Comparison of ENCODE assay signal across 1 cellular context in the genomic region with DNA sequence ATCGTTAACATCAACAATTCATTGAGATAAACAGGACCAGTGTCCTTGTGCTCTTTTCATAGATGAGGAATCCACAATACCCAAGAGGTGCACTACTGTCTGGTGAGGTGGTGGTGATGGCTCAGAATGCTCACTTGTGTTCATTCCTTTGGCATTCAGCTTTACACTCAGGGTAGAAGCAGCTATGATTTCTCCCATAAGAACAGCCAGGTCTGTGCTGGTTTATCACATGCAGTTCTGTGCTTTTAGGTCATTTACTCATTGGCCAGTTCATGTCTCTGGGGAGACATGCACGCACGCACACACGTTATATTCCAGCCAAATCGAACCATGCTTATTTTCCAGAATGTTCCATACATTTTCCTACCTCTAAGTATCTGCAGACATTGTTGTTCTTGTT.
TF ChIP-seq lines count a peak whose summit lies in the region.

No MANE protein-coding gene starts in this region.

TF ChIP-seq in GM23338, 12 proteins besides CTCF, POLR2A, EP300 and RAD21 (continued from another document):
- TF ChIP-seq, protein P1, sequence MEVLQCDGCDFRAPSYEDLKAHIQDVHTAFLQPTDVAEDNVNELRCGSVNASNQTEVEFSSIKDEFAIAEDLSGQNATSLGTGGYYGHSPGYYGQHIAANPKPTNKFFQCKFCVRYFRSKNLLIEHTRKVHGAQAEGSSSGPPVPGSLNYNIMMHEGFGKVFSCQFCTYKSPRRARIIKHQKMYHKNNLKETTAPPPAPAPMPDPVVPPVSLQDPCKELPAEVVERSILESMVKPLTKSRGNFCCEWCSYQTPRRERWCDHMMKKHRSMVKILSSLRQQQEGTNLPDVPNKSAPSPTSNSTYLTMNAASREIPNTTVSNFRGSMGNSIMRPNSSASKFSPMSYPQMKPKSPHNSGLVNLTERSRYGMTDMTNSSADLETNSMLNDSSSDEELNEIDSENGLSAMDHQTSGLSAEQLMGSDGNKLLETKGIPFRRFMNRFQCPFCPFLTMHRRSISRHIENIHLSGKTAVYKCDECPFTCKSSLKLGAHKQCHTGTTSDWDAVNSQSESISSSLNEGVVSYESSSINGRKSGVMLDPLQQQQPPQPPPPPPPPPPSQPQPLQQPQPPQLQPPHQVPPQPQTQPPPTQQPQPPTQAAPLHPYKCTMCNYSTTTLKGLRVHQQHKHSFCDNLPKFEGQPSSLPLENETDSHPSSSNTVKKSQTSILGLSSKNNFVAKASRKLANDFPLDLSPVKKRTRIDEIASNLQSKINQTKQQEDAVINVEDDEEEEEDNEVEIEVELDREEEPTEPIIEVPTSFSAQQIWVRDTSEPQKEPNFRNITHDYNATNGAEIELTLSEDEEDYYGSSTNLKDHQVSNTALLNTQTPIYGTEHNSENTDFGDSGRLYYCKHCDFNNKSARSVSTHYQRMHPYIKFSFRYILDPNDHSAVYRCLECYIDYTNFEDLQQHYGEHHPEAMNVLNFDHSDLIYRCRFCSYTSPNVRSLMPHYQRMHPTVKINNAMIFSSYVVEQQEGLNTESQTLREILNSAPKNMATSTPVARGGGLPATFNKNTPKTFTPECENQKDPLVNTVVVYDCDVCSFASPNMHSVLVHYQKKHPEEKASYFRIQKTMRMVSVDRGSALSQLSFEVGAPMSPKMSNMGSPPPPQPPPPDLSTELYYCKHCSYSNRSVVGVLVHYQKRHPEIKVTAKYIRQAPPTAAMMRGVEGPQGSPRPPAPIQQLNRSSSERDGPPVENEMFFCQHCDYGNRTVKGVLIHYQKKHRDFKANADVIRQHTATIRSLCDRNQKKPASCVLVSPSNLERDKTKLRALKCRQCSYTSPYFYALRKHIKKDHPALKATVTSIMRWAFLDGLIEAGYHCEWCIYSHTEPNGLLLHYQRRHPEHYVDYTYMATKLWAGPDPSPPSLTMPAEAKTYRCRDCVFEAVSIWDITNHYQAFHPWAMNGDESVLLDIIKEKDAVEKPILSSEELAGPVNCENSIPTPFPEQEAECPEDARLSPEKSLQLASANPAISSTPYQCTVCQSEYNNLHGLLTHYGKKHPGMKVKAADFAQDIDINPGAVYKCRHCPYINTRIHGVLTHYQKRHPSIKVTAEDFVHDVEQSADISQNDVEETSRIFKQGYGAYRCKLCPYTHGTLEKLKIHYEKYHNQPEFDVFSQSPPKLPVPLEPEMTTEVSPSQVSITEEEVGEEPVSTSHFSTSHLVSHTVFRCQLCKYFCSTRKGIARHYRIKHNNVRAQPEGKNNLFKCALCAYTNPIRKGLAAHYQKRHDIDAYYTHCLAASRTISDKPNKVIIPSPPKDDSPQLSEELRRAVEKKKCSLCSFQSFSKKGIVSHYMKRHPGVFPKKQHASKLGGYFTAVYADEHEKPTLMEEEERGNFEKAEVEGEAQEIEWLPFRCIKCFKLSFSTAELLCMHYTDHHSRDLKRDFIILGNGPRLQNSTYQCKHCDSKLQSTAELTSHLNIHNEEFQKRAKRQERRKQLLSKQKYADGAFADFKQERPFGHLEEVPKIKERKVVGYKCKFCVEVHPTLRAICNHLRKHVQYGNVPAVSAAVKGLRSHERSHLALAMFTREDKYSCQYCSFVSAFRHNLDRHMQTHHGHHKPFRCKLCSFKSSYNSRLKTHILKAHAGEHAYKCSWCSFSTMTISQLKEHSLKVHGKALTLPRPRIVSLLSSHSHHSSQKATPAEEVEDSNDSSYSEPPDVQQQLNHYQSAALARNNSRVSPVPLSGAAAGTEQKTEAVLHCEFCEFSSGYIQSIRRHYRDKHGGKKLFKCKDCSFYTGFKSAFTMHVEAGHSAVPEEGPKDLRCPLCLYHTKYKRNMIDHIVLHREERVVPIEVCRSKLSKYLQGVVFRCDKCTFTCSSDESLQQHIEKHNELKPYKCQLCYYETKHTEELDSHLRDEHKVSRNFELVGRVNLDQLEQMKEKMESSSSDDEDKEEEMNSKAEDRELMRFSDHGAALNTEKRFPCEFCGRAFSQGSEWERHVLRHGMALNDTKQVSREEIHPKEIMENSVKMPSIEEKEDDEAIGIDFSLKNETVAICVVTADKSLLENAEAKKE (CRISPR knock-in tag; IDR thresholded peaks at IDR 0.05), result no peak
- no peak for TF ChIP-seq EZH2 (IDR thresholded peaks at IDR 0.05; ENCODE audit: low read depth, unreplicated experiment)
- no peak for TF ChIP-seq STAT1 (IDR thresholded peaks at IDR 0.05; ENCODE audit: unreplicated experiment)
- TF ChIP-seq, protein P2, sequence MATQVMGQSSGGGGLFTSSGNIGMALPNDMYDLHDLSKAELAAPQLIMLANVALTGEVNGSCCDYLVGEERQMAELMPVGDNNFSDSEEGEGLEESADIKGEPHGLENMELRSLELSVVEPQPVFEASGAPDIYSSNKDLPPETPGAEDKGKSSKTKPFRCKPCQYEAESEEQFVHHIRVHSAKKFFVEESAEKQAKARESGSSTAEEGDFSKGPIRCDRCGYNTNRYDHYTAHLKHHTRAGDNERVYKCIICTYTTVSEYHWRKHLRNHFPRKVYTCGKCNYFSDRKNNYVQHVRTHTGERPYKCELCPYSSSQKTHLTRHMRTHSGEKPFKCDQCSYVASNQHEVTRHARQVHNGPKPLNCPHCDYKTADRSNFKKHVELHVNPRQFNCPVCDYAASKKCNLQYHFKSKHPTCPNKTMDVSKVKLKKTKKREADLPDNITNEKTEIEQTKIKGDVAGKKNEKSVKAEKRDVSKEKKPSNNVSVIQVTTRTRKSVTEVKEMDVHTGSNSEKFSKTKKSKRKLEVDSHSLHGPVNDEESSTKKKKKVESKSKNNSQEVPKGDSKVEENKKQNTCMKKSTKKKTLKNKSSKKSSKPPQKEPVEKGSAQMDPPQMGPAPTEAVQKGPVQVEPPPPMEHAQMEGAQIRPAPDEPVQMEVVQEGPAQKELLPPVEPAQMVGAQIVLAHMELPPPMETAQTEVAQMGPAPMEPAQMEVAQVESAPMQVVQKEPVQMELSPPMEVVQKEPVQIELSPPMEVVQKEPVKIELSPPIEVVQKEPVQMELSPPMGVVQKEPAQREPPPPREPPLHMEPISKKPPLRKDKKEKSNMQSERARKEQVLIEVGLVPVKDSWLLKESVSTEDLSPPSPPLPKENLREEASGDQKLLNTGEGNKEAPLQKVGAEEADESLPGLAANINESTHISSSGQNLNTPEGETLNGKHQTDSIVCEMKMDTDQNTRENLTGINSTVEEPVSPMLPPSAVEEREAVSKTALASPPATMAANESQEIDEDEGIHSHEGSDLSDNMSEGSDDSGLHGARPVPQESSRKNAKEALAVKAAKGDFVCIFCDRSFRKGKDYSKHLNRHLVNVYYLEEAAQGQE (IDR thresholded peaks at IDR 0.05; ENCODE audit: unreplicated experiment), result no peak
- TF ChIP-seq EZH2phosphoT487 (IDR thresholded peaks at IDR 0.05; ENCODE audit: unreplicated experiment), result no peak
- no peak for TF ChIP-seq CREB1 (CRISPR knock-in tag; IDR thresholded peaks at IDR 0.05; ENCODE audit: low read depth)
- TF ChIP-seq, protein P3, sequence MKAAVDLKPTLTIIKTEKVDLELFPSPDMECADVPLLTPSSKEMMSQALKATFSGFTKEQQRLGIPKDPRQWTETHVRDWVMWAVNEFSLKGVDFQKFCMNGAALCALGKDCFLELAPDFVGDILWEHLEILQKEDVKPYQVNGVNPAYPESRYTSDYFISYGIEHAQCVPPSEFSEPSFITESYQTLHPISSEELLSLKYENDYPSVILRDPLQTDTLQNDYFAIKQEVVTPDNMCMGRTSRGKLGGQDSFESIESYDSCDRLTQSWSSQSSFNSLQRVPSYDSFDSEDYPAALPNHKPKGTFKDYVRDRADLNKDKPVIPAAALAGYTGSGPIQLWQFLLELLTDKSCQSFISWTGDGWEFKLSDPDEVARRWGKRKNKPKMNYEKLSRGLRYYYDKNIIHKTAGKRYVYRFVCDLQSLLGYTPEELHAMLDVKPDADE (IDR thresholded peaks at IDR 0.05), result no peak
